8 cellular contexts compared by ENCODE assay signal in the genomic region with DNA sequence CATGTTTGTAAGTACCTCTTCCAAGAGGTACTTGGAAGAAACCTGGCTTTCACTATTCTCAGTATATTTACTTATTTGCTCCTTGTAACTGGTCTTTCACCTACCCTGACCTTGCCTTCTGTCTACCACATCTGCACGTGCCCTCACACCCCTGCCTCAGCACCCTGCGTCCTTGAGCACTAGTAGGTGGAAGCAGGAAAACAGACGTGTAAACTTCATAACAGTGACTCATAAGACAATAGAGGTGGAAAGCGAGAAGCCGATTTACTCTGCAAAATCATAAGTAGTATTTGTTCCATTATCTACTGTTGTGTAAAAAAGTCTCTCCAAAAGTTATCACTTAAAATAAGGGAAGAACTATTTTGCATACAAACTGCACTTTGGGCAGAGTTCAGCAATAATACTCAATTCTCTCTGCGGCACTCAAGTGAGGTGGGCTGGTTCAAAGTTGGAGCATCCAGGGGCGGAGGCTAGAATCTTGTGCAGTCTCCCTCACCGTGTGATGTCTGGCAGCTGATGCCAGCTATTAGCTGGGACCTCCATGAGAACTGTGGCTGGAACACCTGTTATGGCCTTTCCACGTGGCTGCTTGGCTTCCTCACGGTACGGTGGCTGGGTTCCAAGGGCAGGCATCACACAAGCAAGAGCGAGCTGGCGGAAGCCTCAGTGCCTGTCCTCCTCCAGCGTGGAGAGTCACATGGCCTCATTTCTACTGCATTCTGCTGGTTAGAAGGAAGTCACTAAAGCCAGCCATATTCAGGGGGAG. TPM values are rescaled to one million over a fixed set of nuclear protein-coding genes. Genes with fewer than 3 reads are reported as not detected.
DNase-seq lines count a peak whose midpoint lies in the region; ATAC-seq and TF ChIP-seq lines count a peak whose summit lies in the region.

No MANE protein-coding gene starts in this region.

- H3K4me1 ChIP-seq in aorta (ENCODE audit: control insufficient read depth in 1 of 2, insufficient read depth in 2 of 2, low read length in 2 of 2) (peaks cover 0 to 7% of the 10 kb centered on the region in 2 donors), neural progenitor cell (no peaks in the 10 kb centered on the region)

- POLR2A ChIA-PET in activated CD4-positive, alpha-beta memory T cell treated with anti-CD3 and anti-CD28 coated beads, Interleukin-2, amount 10 ng/mL, durations not matched to agents 7 days and 5 days (lab: Charles Lee): interaction anchor here (0.9 to 2.9 kb wide), 9 partner anchors 13 to 140 kb away, joined by 3 to 27 read pairs (median 5); a partner anchor contains a TSS

- no peaks in the 10 kb centered on the region for H3K9me3 ChIP-seq in aorta (ENCODE audit: control insufficient read depth, low read length)
- no peaks in the 10 kb centered on the region for H3K9me3 ChIP-seq in neural progenitor cell (ENCODE audit: low read depth)

- no peak overlapping the region for H3K9ac ChIP-seq in neural progenitor cell

- TF ChIP-seq CTCF in epithelial cell of proximal tubule (conservative IDR thresholded peaks at IDR 0.05; ENCODE audit: low read depth, low read length) (no peak), neural progenitor cell (IDR thresholded peaks at IDR 0.05) (no peak)

- intact Hi-C loops in posterior vena cava (cut with DNase I): no loop called here
- intact Hi-C loops in aorta (cut with DNase I): no loop called here

- no peaks in the 10 kb centered on the region for H4K20me1 ChIP-seq in neural progenitor cell (ENCODE audit: low read depth)

- no peaks in the 10 kb centered on the region for H3K79me2 ChIP-seq in neural progenitor cell (ENCODE audit: low read depth)

- DNase-seq in Ammon's horn (ENCODE audit: low spot score) (peak; percentile 84), NCI-H2029 treated with DMSO at 0.1 percent for 48 hours (lab: John Stamatoyannopoulos, UW) (peak; percentile 91), epithelial cell of proximal tubule (ENCODE audit: low read depth) (no peak), posterior vena cava (ENCODE audit: low spot score) (peak; percentile 84), aorta (peak; percentile 78 to 79), neural progenitor cell (ENCODE audit: low spot score) (no peak)
- DNase-seq in activated CD4-positive, alpha-beta memory T cell treated with anti-CD3 and anti-CD28 coated beads, Interleukin-2, amount 10 ng/mL, durations not matched to agents 7 days and 5 days: peak; percentile 76

- no peaks in the 10 kb centered on the region for H3K27me3 ChIP-seq in aorta (ENCODE audit: control insufficient read depth in 1 of 2, insufficient read depth in 2 of 2, low read length in 1 of 2)
- H3K27me3 ChIP-seq in neural progenitor cell: no peaks in the 10 kb centered on the region

- H3K9me3 Mint-ChIP-seq in activated CD4-positive, alpha-beta memory T cell treated with anti-CD3 and anti-CD28 coated beads, Interleukin-2, amount 10 ng/mL, durations not matched to agents 7 days and 5 days: no peaks in the 10 kb centered on the region
- no peaks in the 10 kb centered on the region for H3K9me3 Mint-ChIP-seq in neural progenitor cell

- peak overlapping the region; percentile 87 for H3K27ac Mint-ChIP-seq in activated CD4-positive, alpha-beta memory T cell treated with anti-CD3 and anti-CD28 coated beads, Interleukin-2, amount 10 ng/mL, durations not matched to agents 7 days and 5 days
- no peak overlapping the region for H3K27ac Mint-ChIP-seq in neural progenitor cell

- no peak overlapping the region for H2AFZ ChIP-seq in neural progenitor cell (replicated peaks)

- no peaks in the 10 kb centered on the region for H3F3A ChIP-seq in neural progenitor cell (ENCODE audit: low read depth)

- ATAC-seq in GM21360 (IDR thresholded peaks at IDR 0.05; ENCODE audit: unreplicated experiment) (peak; percentile 70), aorta (ENCODE audit: low FRiP score) (peak; percentile 60)

- CTCF ChIA-PET in activated CD4-positive, alpha-beta memory T cell treated with anti-CD3 and anti-CD28 coated beads, Interleukin-2, amount 10 ng/mL, durations not matched to agents 7 days and 5 days (lab: Charles Lee): interaction anchor here (0.6 to 1.7 kb wide), 5 partner anchors 15 to 31 kb away, joined by 3 read pairs; a partner anchor contains a TSS

- H3K4me2 ChIP-seq in neural progenitor cell: no peak overlapping the region

- no peaks in the 10 kb centered on the region for H3K36me3 ChIP-seq in aorta (ENCODE audit: control insufficient read depth in 1 of 2, insufficient read depth in 2 of 2, low read length in 1 of 2)
- H3K36me3 ChIP-seq in neural progenitor cell: no peaks in the 10 kb centered on the region

- peaks cover 39% of the 10 kb centered on the region for H3K4me1 Mint-ChIP-seq in activated CD4-positive, alpha-beta memory T cell treated with anti-CD3 and anti-CD28 coated beads, Interleukin-2, amount 10 ng/mL, durations not matched to agents 7 days and 5 days
- H3K4me1 Mint-ChIP-seq in neural progenitor cell: peaks cover 7% of the 10 kb centered on the region

- WGBS in aorta, 2 donors: 32% methylated on average over 14 of the region's 14 CpGs

- H3K4me3 ChIP-seq in epithelial cell of proximal tubule (ENCODE audit: low read depth, low read length) (peak overlapping the region; percentile 24), aorta (ENCODE audit: low read length in 2 of 2) (no peak overlapping the region), neural progenitor cell (no peak overlapping the region)

- no peaks in the 10 kb centered on the region for H3K27me3 Mint-ChIP-seq in activated CD4-positive, alpha-beta memory T cell treated with anti-CD3 and anti-CD28 coated beads, Interleukin-2, amount 10 ng/mL, durations not matched to agents 7 days and 5 days
- H3K27me3 Mint-ChIP-seq in neural progenitor cell (ENCODE audit: insufficient read depth, low read depth): peaks cover 2% of the 10 kb centered on the region

- H3K27ac ChIP-seq in aorta (ENCODE audit: low read depth in 1 of 2, low read length in 2 of 2) (no peak overlapping the region), neural progenitor cell (no peak overlapping the region)

- peak overlapping the region; percentile 60 for H3K4me3 Mint-ChIP-seq in activated CD4-positive, alpha-beta memory T cell treated with anti-CD3 and anti-CD28 coated beads, Interleukin-2, amount 10 ng/mL, durations not matched to agents 7 days and 5 days
- no peak overlapping the region for H3K4me3 Mint-ChIP-seq in neural progenitor cell

- H3K36me3 Mint-ChIP-seq in activated CD4-positive, alpha-beta memory T cell treated with anti-CD3 and anti-CD28 coated beads, Interleukin-2, amount 10 ng/mL, durations not matched to agents 7 days and 5 days (ENCODE audit: low read depth): peaks cover 17% of the 10 kb centered on the region
- peaks cover 2% of the 10 kb centered on the region for H3K36me3 Mint-ChIP-seq in neural progenitor cell

RNA-seq across cellular contexts. Expression of a gene that starts 30.4 kb away (rescaled TPM):
- 10 to 100 TPM; 86.4 to 95.0 TPM for total RNA-seq in activated CD4-positive, alpha-beta memory T cell treated with anti-CD3 and anti-CD28 coated beads, Interleukin-2, amount 10 ng/mL, durations not matched to agents 7 days and 5 days
- total RNA-seq in epithelial cell of proximal tubule (17.5 and 24.9 TPM in 2 replicates), posterior vena cava (10 to 100 TPM; 65.1 to 84.1 TPM), aorta (100 to 1,000 TPM in 1 of 2 donors, 10 to 100 TPM in 1; 85.7 to 119 TPM), neural progenitor cell (ENCODE audit: low replicate concordance) (13.4 and 15.2 TPM in 2 replicates)
- polyA plus RNA-seq in aorta: 10 to 100 TPM; 16.2 to 32.5 TPM

RNA-seq across cellular contexts. Expression of a gene that starts 48.3 kb away (rescaled TPM):
- 100 to 1,000 TPM; 230 to 241 TPM for total RNA-seq in activated CD4-positive, alpha-beta memory T cell treated with anti-CD3 and anti-CD28 coated beads, Interleukin-2, amount 10 ng/mL, durations not matched to agents 7 days and 5 days
- total RNA-seq in epithelial cell of proximal tubule: 204 and 229 TPM in 2 replicates
- 100 to 1,000 TPM; 117 to 140 TPM for total RNA-seq in posterior vena cava
- 100 to 1,000 TPM; 141 to 146 TPM for total RNA-seq in aorta
- 100 to 1,000 TPM in 1 of 2 donors, 10 to 100 TPM in 1; 59.0 to 126 TPM for polyA plus RNA-seq in aorta
- 177 and 198 TPM in 2 replicates for total RNA-seq in neural progenitor cell (ENCODE audit: low replicate concordance)

RNA-seq across cellular contexts. Expression of a gene that starts 51.5 kb away (rescaled TPM):
- total RNA-seq in activated CD4-positive, alpha-beta memory T cell treated with anti-CD3 and anti-CD28 coated beads, Interleukin-2, amount 10 ng/mL, durations not matched to agents 7 days and 5 days: not detected
- total RNA-seq in epithelial cell of proximal tubule (2.1 and 2.3 TPM in 2 replicates), posterior vena cava (1 to 10 TPM in 1 of 2 donors, under 1 TPM in 1; 0.74 to 1.2 TPM), aorta (not detected), neural progenitor cell (ENCODE audit: low replicate concordance) (8.5 and 35.9 TPM in 2 replicates)
- not detected for polyA plus RNA-seq in aorta

Comparison
In these comparisons a context has a peak if more than half of its experiments do, and no peak if none do; other contexts are left out.
1. DNase-seq: peak in Ammon's horn (single experiment), NCI-H2029 treated with DMSO at 0.1 percent for 48 hours (single experiment), activated CD4-positive, alpha-beta memory T cell treated with anti-CD3 and anti-CD28 coated beads, Interleukin-2, amount 10 ng/mL, durations not matched to agents 7 days and 5 days (single experiment), posterior vena cava (single experiment) and aorta (2 of 2); none in epithelial cell of proximal tubule (single experiment) and neural progenitor cell (single experiment).